22 cellular contexts compared by ENCODE assay signal in the genomic region with DNA sequence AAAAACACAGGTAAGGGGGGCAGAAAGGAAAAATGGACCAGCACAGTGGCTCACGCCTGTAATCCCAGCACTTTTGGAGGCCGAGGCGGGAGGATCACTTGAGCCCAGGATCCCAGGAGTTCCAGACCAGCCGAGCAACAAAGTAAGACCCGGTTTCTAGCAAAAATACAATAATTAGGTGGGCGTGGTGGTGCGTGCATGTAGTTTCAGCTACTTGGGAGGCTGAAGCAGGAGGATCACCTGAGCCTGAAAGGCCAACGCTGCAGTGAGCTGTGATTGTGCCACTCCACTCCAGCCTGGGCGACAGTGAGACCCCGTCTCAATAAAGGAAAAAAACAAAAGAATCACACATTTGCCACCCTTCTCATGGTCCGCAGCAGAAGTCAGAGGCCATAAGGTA.
"Had no signal": no experiment of that assay in that cellular context is flagged by ENCODE, and none has a peak within 500 bp of the region (broad histone marks: within the 10 kb centered on the region; RNA-seq: fewer than 3 reads in every experiment).

No MANE protein-coding gene starts in this region.

- DNase-seq: activated CD4-positive, alpha-beta T cell treated with anti-CD3 and anti-CD28 coated beads, Interleukin-2, amount 10 ng/mL, durations not matched to agents 7 days and 5 days; activated naive CD4-positive, alpha-beta T cell treated with Interleukin-2 at 50 U/mL for 16 hours; anterior cingulate cortex; caudate nucleus; cortex of kidney; effector CD4-positive, alpha-beta T cell; esophagus squamous epithelium; lower lobe of right lung; nucleus accumbens; stimulated activated CD4-positive, alpha-beta T cell treated with anti-CD3 and anti-CD28 coated beads, Interleukin-15, amount 100 ng/mL, for 24 hours; stimulated activated CD4-positive, alpha-beta T cell treated with anti-CD3 and anti-CD28 coated beads, Interleukin-2, amount 100 ng/mL, for 48 hours; stimulated activated naive CD8-positive, alpha-beta T cell treated with anti-CD3 and anti-CD28 coated beads, Interleukin-15, amount 100 ng/mL, for 72 hours; T-helper 1 cell; T-helper 9 cell had no signal

- H3K27ac Mint-ChIP-seq: activated CD4-positive, alpha-beta T cell treated with anti-CD3 and anti-CD28 coated beads, Interleukin-2, amount 10 ng/mL, durations not matched to agents 7 days and 5 days; activated T-helper 1 cell treated with anti-CD3 and anti-CD28 coated beads, Interleukin-12 subunit alpha, Interleukin-12 subunit beta, Interleukin-2, Interleukin-4 antibody, amounts not matched to agents 30 ng/mL and 10 ng/mL and 1 ng/mL, durations not matched to agents 14 hours and 24 hours and 36 hours; brain; nephron; stimulated activated naive CD8-positive, alpha-beta T cell treated with anti-CD3 and anti-CD28 coated beads, Interleukin-15, amount 100 ng/mL, for 72 hours had no signal

- H3K9me3 ChIP-seq: esophagus squamous epithelium, lower lobe of right lung, thoracic aorta, upper lobe of right lung had no signal

- H3K36me3 Mint-ChIP-seq: brain had no signal

- H3K4me1 Mint-ChIP-seq: activated CD4-positive, alpha-beta T cell treated with anti-CD3 and anti-CD28 coated beads, Interleukin-2, amount 10 ng/mL, durations not matched to agents 7 days and 5 days; nephron had no signal

- ATAC-seq: left colon; lower lobe of right lung; stimulated activated naive CD8-positive, alpha-beta T cell treated with anti-CD3 and anti-CD28 coated beads, Interleukin-15, amount 100 ng/mL, for 72 hours; upper lobe of right lung had no signal

- H3K4me3 Mint-ChIP-seq: activated CD4-positive, alpha-beta T cell treated with anti-CD3 and anti-CD28 coated beads, Interleukin-2, amount 10 ng/mL, durations not matched to agents 7 days and 5 days; activated T-helper 1 cell treated with anti-CD3 and anti-CD28 coated beads, Interleukin-12 subunit alpha, Interleukin-12 subunit beta, Interleukin-2, Interleukin-4 antibody, amounts not matched to agents 30 ng/mL and 10 ng/mL and 1 ng/mL, durations not matched to agents 14 hours and 24 hours and 36 hours; brain; nephron; stimulated activated naive CD8-positive, alpha-beta T cell treated with anti-CD3 and anti-CD28 coated beads, Interleukin-15, amount 100 ng/mL, for 72 hours had no signal

- H3K9me3 Mint-ChIP-seq: activated CD4-positive, alpha-beta T cell treated with anti-CD3 and anti-CD28 coated beads, Interleukin-2, amount 10 ng/mL, durations not matched to agents 7 days and 5 days; activated T-helper 1 cell treated with anti-CD3 and anti-CD28 coated beads, Interleukin-12 subunit alpha, Interleukin-12 subunit beta, Interleukin-2, Interleukin-4 antibody, amounts not matched to agents 30 ng/mL and 10 ng/mL and 1 ng/mL, durations not matched to agents 14 hours and 24 hours and 36 hours; brain; nephron; stimulated activated naive CD8-positive, alpha-beta T cell treated with anti-CD3 and anti-CD28 coated beads, Interleukin-15, amount 100 ng/mL, for 72 hours had no signal

- H3K4me1 ChIP-seq: lower lobe of right lung, upper lobe of right lung had no signal

- H3K79me2 ChIP-seq: hepatocyte had no signal

- H2AFZ ChIP-seq: hepatocyte had no signal

- H3K4me2 ChIP-seq: hepatocyte had no signal

- H3K27ac ChIP-seq: esophagus squamous epithelium, hepatocyte, lower lobe of right lung, skin epidermis, thoracic aorta, upper lobe of right lung had no signal
